In genomic region chr6:10989587-10989986, GRCh38 we compare ENCODE assay signal across 28 cellular contexts.
"Had no signal": no experiment of that assay in that cellular context is flagged by ENCODE, and none has a peak within 500 bp of the region (broad histone marks: within the 10 kb centered on the region; RNA-seq: fewer than 3 reads in every experiment).

No MANE protein-coding gene starts in this region.

- H3K4me3 Mint-ChIP-seq: stimulated activated effector memory CD8-positive, alpha-beta T cell treated with anti-CD3 and anti-CD28 coated beads, Interleukin-12 subunit alpha, Interleukin-12 subunit beta, amount 100 ng/mL, for 72 hours; stimulated activated memory B cell treated with anti-CD40 and anti-IgM and Interleukin-4, amounts not matched to agents 10 μg/mL and 1 μg/mL and 100 μg/mL, for 72 hours; stimulated activated naive B cell treated with anti-CD40 and anti-IgM and Interleukin-4, amounts not matched to agents 10 μg/mL and 1 μg/mL and 100 μg/mL, for 72 hours; stimulated activated naive CD8-positive, alpha-beta T cell treated with anti-CD3 and anti-CD28 coated beads, Interleukin-15, amount 100 ng/mL, for 72 hours; stimulated activated naive CD8-positive, alpha-beta T cell treated with anti-CD3 and anti-CD28 coated beads, Interleukin-15, Interleukin-2, amounts not matched to agents 100 ng/mL and 50 ng/mL, for 24 hours; type B pancreatic cell had no signal

- H3K9me3 ChIP-seq: stomach, suprapubic skin, testis, thoracic aorta, thyroid gland, tibial artery, tibial nerve, transverse colon, upper lobe of left lung, upper lobe of right lung, uterus, vagina had no signal

- H3K4me1 Mint-ChIP-seq: stimulated activated effector memory CD8-positive, alpha-beta T cell treated with anti-CD3 and anti-CD28 coated beads, Interleukin-12 subunit alpha, Interleukin-12 subunit beta, amount 100 ng/mL, for 72 hours; stimulated activated memory B cell treated with anti-CD40 and anti-IgM and Interleukin-4, amounts not matched to agents 10 μg/mL and 1 μg/mL and 100 μg/mL, for 72 hours; stimulated activated naive B cell treated with anti-CD40 and anti-IgM and Interleukin-4, amounts not matched to agents 10 μg/mL and 1 μg/mL and 100 μg/mL, for 72 hours; stimulated activated naive CD8-positive, alpha-beta T cell treated with anti-CD3 and anti-CD28 coated beads, Interleukin-15, amount 100 ng/mL, for 72 hours had no signal

- H3K27ac Mint-ChIP-seq: stimulated activated effector memory CD8-positive, alpha-beta T cell treated with anti-CD3 and anti-CD28 coated beads, Interleukin-12 subunit alpha, Interleukin-12 subunit beta, amount 100 ng/mL, for 72 hours; stimulated activated memory B cell treated with anti-CD40 and anti-IgM and Interleukin-4, amounts not matched to agents 10 μg/mL and 1 μg/mL and 100 μg/mL, for 72 hours; stimulated activated naive B cell treated with anti-CD40 and anti-IgM and Interleukin-4, amounts not matched to agents 10 μg/mL and 1 μg/mL and 100 μg/mL, for 72 hours; stimulated activated naive CD8-positive, alpha-beta T cell treated with anti-CD3 and anti-CD28 coated beads, Interleukin-15, amount 100 ng/mL, for 72 hours; stimulated activated naive CD8-positive, alpha-beta T cell treated with anti-CD3 and anti-CD28 coated beads, Interleukin-15, Interleukin-2, amounts not matched to agents 100 ng/mL and 50 ng/mL, for 24 hours; type B pancreatic cell had no signal

- H3K4me3 ChIP-seq: stomach, suprapubic skin, testis, thoracic aorta, thyroid gland, tibial artery, tibial nerve, transverse colon, upper lobe of left lung, upper lobe of right lung, uterus, vagina had no signal

- DNase-seq: stimulated activated CD4-positive, alpha-beta T cell treated with anti-CD3 and anti-CD28 coated beads, Interleukin-2, amount 100 ng/mL, for 48 hours; stimulated activated CD4-positive, alpha-beta T cell treated with anti-CD3 and anti-CD28 coated beads, Interleukin-4, amount 100 ng/mL, for 1 hour; stimulated activated CD4-positive, alpha-beta T cell treated with anti-CD3 and anti-CD28 coated beads, Interleukin-4, amount 100 ng/mL, for 24 hours; stimulated activated CD4-positive, alpha-beta T cell treated with anti-CD3 and anti-CD28 coated beads, Interleukin-4, amount 100 ng/mL, for 4 hours; stimulated activated CD8-positive, alpha-beta memory T cell treated with anti-CD3 and anti-CD28 coated beads, Interleukin-4, amount 100 ng/mL, for 48 hours; stimulated activated naive B cell treated with anti-CD40 and anti-IgM and Interleukin-4, amounts not matched to agents 10 μg/mL and 1 μg/mL and 100 μg/mL, for 72 hours; stimulated activated naive CD4-positive, alpha-beta T cell; stimulated activated naive CD4-positive, alpha-beta T cell treated with Interleukin-2 at 50 U/mL for 16 hours; stimulated activated naive CD8-positive, alpha-beta T cell treated with anti-CD3 and anti-CD28 coated beads, Interleukin-15, amount 100 ng/mL, for 72 hours; stimulated activated naive CD8-positive, alpha-beta T cell treated with anti-CD3 and anti-CD28 coated beads, Interleukin-15, Interleukin-2, amounts not matched to agents 100 U/mL and 50 U/mL, for 24 hours; stomach; substantia nigra; testis; thyroid gland; tibial artery; transverse colon; trophoblast cell; upper lobe of left lung; upper lobe of right lung; uterus had no signal

- H3K36me3 ChIP-seq: stomach, suprapubic skin, thoracic aorta, thyroid gland, tibial artery, tibial nerve, transverse colon, upper lobe of left lung, upper lobe of right lung, uterus, vagina had no signal

- H3K27me3 ChIP-seq: stomach, testis, thyroid gland, tibial artery, tibial nerve, transverse colon, upper lobe of left lung, upper lobe of right lung, uterus, vagina had no signal

- H3K9me3 Mint-ChIP-seq: stimulated activated effector memory CD8-positive, alpha-beta T cell treated with anti-CD3 and anti-CD28 coated beads, Interleukin-12 subunit alpha, Interleukin-12 subunit beta, amount 100 ng/mL, for 72 hours; stimulated activated memory B cell treated with anti-CD40 and anti-IgM and Interleukin-4, amounts not matched to agents 10 μg/mL and 1 μg/mL and 100 μg/mL, for 72 hours; stimulated activated naive CD8-positive, alpha-beta T cell treated with anti-CD3 and anti-CD28 coated beads, Interleukin-15, Interleukin-2, amounts not matched to agents 100 ng/mL and 50 ng/mL, for 24 hours; type B pancreatic cell had no signal

- H3K4me1 ChIP-seq: stomach, suprapubic skin, testis, thyroid gland, tibial artery, tibial nerve, transverse colon, upper lobe of left lung, upper lobe of right lung, uterus, vagina had no signal

- H3K27ac ChIP-seq: stomach, suprapubic skin, testis, thoracic aorta, thyroid gland, tibial artery, tibial nerve, transverse colon, upper lobe of left lung, upper lobe of right lung, uterus, vagina had no signal

- H3K27me3 Mint-ChIP-seq: stimulated activated naive B cell treated with anti-CD40 and anti-IgM and Interleukin-4, amounts not matched to agents 10 μg/mL and 1 μg/mL and 100 μg/mL, for 72 hours; type B pancreatic cell had no signal

- ATAC-seq: stimulated activated effector memory CD8-positive, alpha-beta T cell treated with anti-CD3 and anti-CD28 coated beads, Interleukin-12 subunit alpha, Interleukin-12 subunit beta, amount 100 ng/mL, for 72 hours; stimulated activated memory B cell treated with anti-CD40 and anti-IgM and Interleukin-4, amounts not matched to agents 10 μg/mL and 1 μg/mL and 100 μg/mL, for 72 hours; stimulated activated naive B cell treated with anti-CD40 and anti-IgM and Interleukin-4, amounts not matched to agents 10 μg/mL and 1 μg/mL and 100 μg/mL, for 72 hours; stimulated activated naive CD8-positive, alpha-beta T cell treated with anti-CD3 and anti-CD28 coated beads, Interleukin-15, amount 100 ng/mL, for 72 hours; stimulated activated naive CD8-positive, alpha-beta T cell treated with anti-CD3 and anti-CD28 coated beads, Interleukin-15, Interleukin-2, amounts not matched to agents 100 U/mL and 50 U/mL, for 24 hours; upper lobe of right lung had no signal

- H3K36me3 Mint-ChIP-seq: stimulated activated effector memory CD8-positive, alpha-beta T cell treated with anti-CD3 and anti-CD28 coated beads, Interleukin-12 subunit alpha, Interleukin-12 subunit beta, amount 100 ng/mL, for 72 hours; stimulated activated memory B cell treated with anti-CD40 and anti-IgM and Interleukin-4, amounts not matched to agents 10 μg/mL and 1 μg/mL and 100 μg/mL, for 72 hours; stimulated activated naive B cell treated with anti-CD40 and anti-IgM and Interleukin-4, amounts not matched to agents 10 μg/mL and 1 μg/mL and 100 μg/mL, for 72 hours; type B pancreatic cell had no signal
